23 cellular contexts compared by ENCODE assay signal in the genomic region with DNA sequence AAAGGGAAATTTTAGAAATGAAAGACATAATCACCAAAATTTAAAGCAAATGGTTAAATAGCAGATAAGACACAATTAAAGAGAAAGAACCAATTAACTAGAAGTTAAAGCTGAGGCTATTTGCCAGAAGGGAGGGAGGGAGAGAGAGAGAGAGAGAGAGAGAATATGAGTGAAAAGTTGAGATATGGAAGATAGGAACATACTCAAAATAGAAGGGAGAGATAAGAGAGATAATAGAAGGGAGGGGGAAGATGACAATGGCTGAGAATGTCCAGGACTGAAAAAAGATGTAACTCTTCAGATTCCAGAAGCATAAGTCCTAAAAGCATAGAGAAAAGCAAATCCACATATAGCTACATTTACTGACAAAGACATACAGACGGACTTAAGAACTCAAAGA.
"Had no signal": no experiment of that assay in that cellular context is flagged by ENCODE, and none has a peak within 500 bp of the region (broad histone marks: within the 10 kb centered on the region; RNA-seq: fewer than 3 reads in every experiment).

No MANE protein-coding gene starts in this region.

- H3K4me3 Mint-ChIP-seq: activated B cell treated with CpG ODN at 0.5 μM for 24 hours; activated CD4-positive, alpha-beta T cell treated with anti-CD3 and anti-CD28 coated beads for 36 hours; activated naive CD8-positive, alpha-beta T cell treated with anti-CD3 and anti-CD28 coated beads for 36 hours; activated T-cell treated with anti-CD3 and anti-CD28 coated beads, Interleukin-2, amount 50 U/mL, for 24 hours; activated T-helper 17 cell treated with anti-CD3 and anti-CD28 coated beads, Interleukin-2, amount 50 U/mL, for 72 hours; immature natural killer cell; stimulated activated effector memory CD8-positive, alpha-beta T cell treated with anti-CD3 and anti-CD28 coated beads, Interleukin-12 subunit alpha, Interleukin-12 subunit beta, amount 100 ng/mL, for 72 hours; stimulated activated naive CD8-positive, alpha-beta T cell treated with anti-CD3 and anti-CD28 coated beads, Interleukin-15, amount 100 ng/mL, for 72 hours; T-helper 17 cell had no signal

- H3K9me3 Mint-ChIP-seq: activated T-helper 17 cell treated with anti-CD3 and anti-CD28 coated beads, Interleukin-2, amount 50 U/mL, for 72 hours; immature natural killer cell had no signal

- H3K36me3 ChIP-seq: right lobe of liver had no signal

- H2AFZ ChIP-seq: hepatocyte had no signal

- H3K4me1 ChIP-seq: right lobe of liver, tibial nerve had no signal

- H3K4me2 ChIP-seq: hepatocyte had no signal

- FAIRE-seq: bronchial epithelial cell, urothelium cell line had no signal

- H3K27me3 Mint-ChIP-seq: activated CD4-positive, alpha-beta T cell treated with anti-CD3 and anti-CD28 coated beads for 36 hours; activated naive CD8-positive, alpha-beta T cell treated with anti-CD3 and anti-CD28 coated beads for 36 hours; activated T-cell treated with anti-CD3 and anti-CD28 coated beads, Interleukin-2, amount 50 U/mL, for 24 hours; activated T-helper 17 cell treated with anti-CD3 and anti-CD28 coated beads, Interleukin-2, amount 50 U/mL, for 72 hours; stimulated activated naive CD8-positive, alpha-beta T cell treated with anti-CD3 and anti-CD28 coated beads, Interleukin-15, amount 100 ng/mL, for 72 hours; T-helper 17 cell had no signal

- ATAC-seq: activated CD4-positive, alpha-beta T cell treated with anti-CD3 and anti-CD28 coated beads for 36 hours; activated T-helper 17 cell treated with anti-CD3 and anti-CD28 coated beads, Interleukin-2, amount 50 U/mL, for 72 hours; right lobe of liver; stimulated activated effector memory CD8-positive, alpha-beta T cell treated with anti-CD3 and anti-CD28 coated beads, Interleukin-12 subunit alpha, Interleukin-12 subunit beta, amount 100 ng/mL, for 72 hours; stimulated activated naive CD8-positive, alpha-beta T cell treated with anti-CD3 and anti-CD28 coated beads, Interleukin-15, amount 100 ng/mL, for 72 hours; T-helper 17 cell had no signal

- H3K79me2 ChIP-seq: hepatocyte had no signal

- H3K27ac ChIP-seq: hepatocyte, right lobe of liver, skin epidermis, tibial nerve had no signal

- H3K9me3 ChIP-seq: right lobe of liver had no signal

- H3K27me3 ChIP-seq: hepatocyte, right lobe of liver, tibial nerve had no signal

- H3K4me1 Mint-ChIP-seq: activated B cell treated with CpG ODN at 0.5 μM for 24 hours; immature natural killer cell; stimulated activated effector memory CD8-positive, alpha-beta T cell treated with anti-CD3 and anti-CD28 coated beads, Interleukin-12 subunit alpha, Interleukin-12 subunit beta, amount 100 ng/mL, for 72 hours had no signal

- H3K27ac Mint-ChIP-seq: activated B cell treated with CpG ODN at 0.5 μM for 24 hours; activated CD4-positive, alpha-beta T cell treated with anti-CD3 and anti-CD28 coated beads for 36 hours; activated naive CD8-positive, alpha-beta T cell treated with anti-CD3 and anti-CD28 coated beads for 36 hours; activated T-cell treated with anti-CD3 and anti-CD28 coated beads, Interleukin-2, amount 50 U/mL, for 24 hours; activated T-helper 17 cell treated with anti-CD3 and anti-CD28 coated beads, Interleukin-2, amount 50 U/mL, for 72 hours; immature natural killer cell; stimulated activated effector memory CD8-positive, alpha-beta T cell treated with anti-CD3 and anti-CD28 coated beads, Interleukin-12 subunit alpha, Interleukin-12 subunit beta, amount 100 ng/mL, for 72 hours; stimulated activated naive CD8-positive, alpha-beta T cell treated with anti-CD3 and anti-CD28 coated beads, Interleukin-15, amount 100 ng/mL, for 72 hours; T-helper 17 cell had no signal

- H3K36me3 Mint-ChIP-seq: stimulated activated effector memory CD8-positive, alpha-beta T cell treated with anti-CD3 and anti-CD28 coated beads, Interleukin-12 subunit alpha, Interleukin-12 subunit beta, amount 100 ng/mL, for 72 hours had no signal

- H3K4me3 ChIP-seq: hepatocyte, right lobe of liver, skin epidermis, tibial nerve had no signal

- DNase-seq: activated B cell treated with CpG ODN at 0.5 μM for 24 hours; activated CD4-positive, alpha-beta T cell treated with anti-CD3 and anti-CD28 coated beads for 36 hours; activated CD4-positive, alpha-beta T cell treated with anti-CD3 and anti-CD28 coated beads, Interleukin-2, amount 50 U/mL, for 4 hours; activated CD8-positive, alpha-beta memory T cell treated with anti-CD3 and anti-CD28 coated beads for 24 hours; activated CD8-positive, alpha-beta memory T cell treated with anti-CD3 and anti-CD28 coated beads, Interleukin-2, amount 50 U/mL, for 4 hours; activated naive CD8-positive, alpha-beta T cell treated with anti-CD3 and anti-CD28 coated beads for 36 hours; activated T-cell treated with anti-CD3 and anti-CD28 coated beads, Interleukin-2, amount 50 U/mL, for 24 hours; amygdala; foreskin fibroblast; immature natural killer cell; kidney glomerular epithelial cell; nucleus accumbens; right lobe of liver; stimulated activated CD4-positive, alpha-beta T cell treated with anti-CD3 and anti-CD28 coated beads, Interleukin-2, amount 100 ng/mL, for 24 hours; stimulated activated naive CD8-positive, alpha-beta T cell treated with anti-CD3 and anti-CD28 coated beads, Interleukin-15, amount 100 ng/mL, for 72 hours; T-helper 17 cell had no signal
